ENCODE assay signal across 8 cellular contexts in genomic region chr2:231709636-231709980, GRCh38. TPM values are rescaled to one million over a fixed set of nuclear protein-coding genes. Genes with fewer than 3 reads are reported as not detected.
DNase-seq lines count a peak whose midpoint lies in the region; FAIRE-seq and TF ChIP-seq lines count a peak whose summit lies in the region.

No MANE protein-coding gene starts in this region.

- no peak for FAIRE-seq in astrocyte (lab: Jason Lieb, UNC)

- H3K4me2 ChIP-seq in astrocyte (ENCODE audit: low read length) = peak overlapping the region; percentile 96

- H3K4me1 ChIP-seq in astrocyte (ENCODE audit: insufficient read depth, low read length) = peaks cover 32% of the 10 kb centered on the region

- peaks cover 11% of the 10 kb centered on the region for H3K36me3 Mint-ChIP-seq in astrocyte (ENCODE audit: low read depth, unreplicated experiment)
- H3K36me3 Mint-ChIP-seq in immature natural killer cell = peaks cover 5 to 22% (median 21%) of the 10 kb centered on the region in 3 donors

- H3K27me3 ChIP-seq in astrocyte (ENCODE audit: insufficient read depth, low read length) = no peaks in the 10 kb centered on the region

- peaks cover 53% of the 10 kb centered on the region for H4K20me1 ChIP-seq in astrocyte (ENCODE audit: insufficient read depth, low read length)

- H3K27ac Mint-ChIP-seq in astrocyte (ENCODE audit: unreplicated experiment) (peak overlapping the region; percentile 95), immature natural killer cell (peak overlapping the region; percentile 91 to 100 (median 95))

- peaks cover 12% of the 10 kb centered on the region for H3K36me3 ChIP-seq in astrocyte (ENCODE audit: insufficient read depth, low read length)

- H3K27me3 Mint-ChIP-seq in astrocyte (ENCODE audit: low read depth, unreplicated experiment) = no peaks in the 10 kb centered on the region
- peaks cover 68 to 75% (median 72%) of the 10 kb centered on the region in 3 donors for H3K27me3 Mint-ChIP-seq in immature natural killer cell (ENCODE audit: low read depth in 3 of 3)

- TF ChIP-seq CTCF in NB4 (IDR thresholded peaks at IDR 0.05; ENCODE audit: low read depth, low read length) (no peak), astrocyte (IDR thresholded peaks at IDR 0.05; ENCODE audit: insufficient read depth, low read depth, low read length) (no peak)

- peaks cover 16% of the 10 kb centered on the region for H3K4me1 Mint-ChIP-seq in astrocyte (ENCODE audit: low read depth, unreplicated experiment)
- peaks cover 38 to 44% of the 10 kb centered on the region in 2 donors for H3K4me1 Mint-ChIP-seq in immature natural killer cell

- H3K9ac ChIP-seq in astrocyte (ENCODE audit: low read length) = peak overlapping the region; percentile 99

- peaks cover 57% of the 10 kb centered on the region for H3K79me2 ChIP-seq in astrocyte (ENCODE audit: insufficient read depth, low read length)

- H2AFZ ChIP-seq in astrocyte (ENCODE audit: low read depth, low read length) = no peak overlapping the region

- no peaks in the 10 kb centered on the region for H3K9me3 Mint-ChIP-seq in astrocyte (ENCODE audit: unreplicated experiment)
- H3K9me3 Mint-ChIP-seq in immature natural killer cell = peaks cover 0 to 3% (median 0%) of the 10 kb centered on the region in 6 donors

- peak overlapping the region; percentile 97 for H3K4me3 ChIP-seq in NB4 (ENCODE audit: low read depth, low read length)
- peak overlapping the region; percentile 87 for H3K4me3 ChIP-seq in astrocyte (ENCODE audit: insufficient read depth, low read depth, low read length)

- DNase-seq in COLO668 (lab: John Stamatoyannopoulos, UW; ENCODE audit: unreplicated experiment) = peak; percentile 65
- DNase-seq in NB4 (ENCODE audit: low read depth) = peak; percentile 68
- DNase-seq in astrocyte (ENCODE audit: low read depth) = no peak
- DNase-seq in immature natural killer cell = no peak
- DNase-seq in stimulated activated CD4-positive, alpha-beta T cell treated with anti-CD3 and anti-CD28 coated beads, Interleukin-4, amount 100 ng/mL, for 48 hours (ENCODE audit: low read depth in 2 of 2) = peak; percentile 19 to 32
- DNase-seq in NCI-H146 treated with DMSO at 0.1 percent for 48 hours (lab: John Stamatoyannopoulos, UW; ENCODE audit: unreplicated experiment) = no peak
- DNase-seq in occipital lobe (lab: John Stamatoyannopoulos, UW) = no peak
- DNase-seq in HuH-7 (ENCODE audit: low spot score) = no peak

- H3K27ac ChIP-seq in astrocyte (ENCODE audit: low read depth, low read length) = peak overlapping the region; percentile 90

- H3K4me3 Mint-ChIP-seq in astrocyte (ENCODE audit: unreplicated experiment) (peak overlapping the region; percentile 94), immature natural killer cell (peak overlapping the region; percentile 86 to 99 (median 92))

- TF ChIP-seq POLR2A in NB4 (IDR thresholded peaks at IDR 0.05; ENCODE audit: extremely low read depth, insufficient read length) = no peak

- no peaks in the 10 kb centered on the region for H3K9me3 ChIP-seq in astrocyte (ENCODE audit: insufficient read depth, low read depth, low read length)

RNA-seq across cellular contexts. Expression of gene PTMA, which starts 1.3 kb away (rescaled TPM):
- 396 and 469 TPM in 2 replicates for total RNA-seq in astrocyte
- polyA plus RNA-seq in immature natural killer cell = 1,000 to 10,000 TPM in 2 of 3 donors, 100 to 1,000 TPM in 1; 953 to 2,361 (median 1,987) TPM
- 647 TPM for total RNA-seq in occipital lobe

Comparison
In these comparisons a context has a peak if more than half of its experiments do, and no peak if none do; other contexts are left out.
1. DNase-seq: peak in COLO668 (single experiment), NB4 (single experiment) and stimulated activated CD4-positive, alpha-beta T cell treated with anti-CD3 and anti-CD28 coated beads, Interleukin-4, amount 100 ng/mL, for 48 hours (2 of 2); none in astrocyte (single experiment), immature natural killer cell (0 of 3), NCI-H146 treated with DMSO at 0.1 percent for 48 hours (single experiment), occipital lobe (single experiment) and HuH-7 (single experiment).